In genomic region chr20:40255368-40255767, GRCh38 we compare ENCODE assay signal across 1 cellular context.
TF ChIP-seq lines count a peak whose summit lies in the region.

No MANE protein-coding gene starts in this region.

TF ChIP-seq in SK-N-SH treated with all-trans-retinoic acid at 6 μM for 48 hours, 23 proteins besides CTCF, POLR2A, EP300 and RAD21 (continued from another document):
- TF ChIP-seq CREB5 (CRISPR knock-in tag; IDR thresholded peaks at IDR 0.05; ENCODE audit: low read depth) (no peak), TOX (CRISPR knock-in tag; IDR thresholded peaks at IDR 0.05; ENCODE audit: borderline replicate concordance) (no peak), ZFP3 (CRISPR knock-in tag; IDR thresholded peaks at IDR 0.05) (no peak), BACH2 (CRISPR knock-in tag; IDR thresholded peaks at IDR 0.05; ENCODE audit: borderline replicate concordance) (no peak)
